20 cellular contexts compared by ENCODE assay signal in genomic region chr10:44425466-44425865, GRCh38. TPM values are rescaled to one million over a fixed set of nuclear protein-coding genes. Genes with fewer than 3 reads are reported as not detected.
DNase-seq lines count a peak whose midpoint lies in the region; FAIRE-seq and TF ChIP-seq lines count a peak whose summit lies in the region.
"Had no signal": no experiment of that assay in that cellular context is flagged by ENCODE, and none has a peak within 500 bp of the region (broad histone marks: within the 10 kb centered on the region; RNA-seq: fewer than 3 reads in every experiment).

No MANE protein-coding gene starts in this region.

- no peaks in the 10 kb centered on the region for H3K36me3 Mint-ChIP-seq in MCF 10A (ENCODE audit: insufficient read depth, unreplicated experiment)
- H3K36me3 Mint-ChIP-seq: CD8-positive, alpha-beta T cell had no signal

- H3K27me3 ChIP-seq in BLaER1 (no peaks in the 10 kb centered on the region), esophagus muscularis mucosa (no peaks in the 10 kb centered on the region)

- no peaks in the 10 kb centered on the region for H3K36me3 ChIP-seq in BLaER1
- H3K36me3 ChIP-seq in esophagus muscularis mucosa = no peaks in the 10 kb centered on the region

- peak; percentile 9 for DNase-seq in D341Med (ENCODE audit: low spot score)
- DNase-seq in esophagus muscularis mucosa (ENCODE audit: extremely low spot score) = peak; percentile 89
- DNase-seq in urothelium cell line (ENCODE audit: low spot score) = peak; percentile 3
- DNase-seq in MCF 10A (ENCODE audit: unreplicated experiment) = no peak
- no peak for DNase-seq in stimulated activated naive CD4-positive, alpha-beta T cell (lab: John Stamatoyannopoulos, UW)
- DNase-seq in NCI-H2227 (lab: John Stamatoyannopoulos, UW; ENCODE audit: unreplicated experiment) = no peak
- DNase-seq: ACHN; AML-193; Calu3; CD8-positive, alpha-beta T cell; DMS 273 treated with DMSO at 0.1 percent for 48 hours; DMS53; DND-41; EL; H9 had no signal

- peak; percentile 27 for FAIRE-seq in urothelium cell line (lab: Jason Lieb, UNC)
- FAIRE-seq: A204.1, GM12878, H1 had no signal

- H3K27me3 Mint-ChIP-seq in MCF 10A (ENCODE audit: insufficient read depth, unreplicated experiment) = no peaks in the 10 kb centered on the region

- no peak overlapping the region for H3K9ac ChIP-seq in BLaER1

- intact Hi-C loops in esophagus muscularis mucosa (cut with DNase I) (no loop called here), MCF 10A (cut with micrococcal nuclease) (no loop called here)

- peaks cover 8% of the 10 kb centered on the region; the same call in 1 of the 2 replicates for H3K9me3 ChIP-seq in BLaER1
- H3K9me3 ChIP-seq in esophagus muscularis mucosa = peaks cover 0 to 9% (median 3%) of the 10 kb centered on the region in 4 donors

- TF ChIP-seq CTCF in esophagus muscularis mucosa (IDR thresholded peaks at IDR 0.05) = no peak
- TF ChIP-seq CTCF in MCF 10A (IDR thresholded peaks at IDR 0.05; ENCODE audit: unreplicated experiment) = no peak

- BruUV-seq in MCF 10A (replicated peaks; lab: Mats Ljungman, UMichigan) = no TSS peak

- POLR2A ChIA-PET in MCF 10A (lab: Yijun Ruan, JAX) = no interaction called here

- no peaks in the 10 kb centered on the region for H3K4me1 Mint-ChIP-seq in MCF 10A (ENCODE audit: insufficient read depth, unreplicated experiment)

- 84% methylated on average over 5 of the region's 8 CpGs for WGBS in esophagus muscularis mucosa

- no peak for TF ChIP-seq POLR2A in esophagus muscularis mucosa (IDR thresholded peaks at IDR 0.05; ENCODE audit: low read depth)

- no peak overlapping the region for H3K27ac Mint-ChIP-seq in MCF 10A (ENCODE audit: low read depth, unreplicated experiment)
- H3K27ac Mint-ChIP-seq: CD8-positive, alpha-beta T cell; H9 had no signal

- H3K4me3 Mint-ChIP-seq in MCF 10A (ENCODE audit: unreplicated experiment) = no peak overlapping the region
- H3K4me3 Mint-ChIP-seq: CD8-positive, alpha-beta T cell; H9 had no signal

- peaks cover 6% of the 10 kb centered on the region for H3K9me3 Mint-ChIP-seq in MCF 10A (ENCODE audit: unreplicated experiment)

- CTCF ChIA-PET in MCF 10A (lab: Yijun Ruan, JAX) = no interaction called here

- H3K4me1 ChIP-seq in BLaER1 (peaks cover 21% of the 10 kb centered on the region), esophagus muscularis mucosa (no peaks in the 10 kb centered on the region)

- H3K27ac ChIP-seq in BLaER1 (no peak overlapping the region), esophagus muscularis mucosa (replicated peaks in 1 of 4) (no peak overlapping the region)

- no peaks in the 10 kb centered on the region for H4K20me1 ChIP-seq in BLaER1

- H3K4me2 ChIP-seq in BLaER1 = peak overlapping the region; percentile 42

- TF ChIP-seq EP300 in esophagus muscularis mucosa (IDR thresholded peaks at IDR 0.05) = no peak

- no peak overlapping the region for H3K4me3 ChIP-seq in BLaER1
- no peak overlapping the region for H3K4me3 ChIP-seq in esophagus muscularis mucosa
- H3K4me3 ChIP-seq: GM12878 had no signal

RNA-seq across cellular contexts. Expression of gene CXCL12, which starts 40.6 kb away (rescaled TPM):
- total RNA-seq in esophagus muscularis mucosa (10 to 100 TPM; 47.9 to 88.8 (median 51.8) TPM), MCF 10A (2022) (not detected in 2 replicates)
- total RNA-seq: Calu3; CD8-positive, alpha-beta T cell; G401 had no signal

Comparison
In these comparisons a context has a peak if more than half of its experiments do, and no peak if none do; other contexts are left out.
1. DNase-seq: peak in D341Med (single experiment), esophagus muscularis mucosa (single experiment) and urothelium cell line (single experiment); none in MCF 10A (single experiment), stimulated activated naive CD4-positive, alpha-beta T cell (0 of 6) and NCI-H2227 (single experiment).
2. RNA of gene CXCL12, which starts 40.6 kb away (total RNA-seq): 47.9 to 88.8 TPM in esophagus muscularis mucosa; not detected in MCF 10A; every median in the first group is over 10 times any median in the second.